Comparison of ENCODE assay signal across 22 cellular contexts in genomic region chr12:55797550-55797949, GRCh38. TPM values are rescaled to one million over a fixed set of nuclear protein-coding genes. Genes with fewer than 3 reads are reported as not detected.
"Had no signal": no experiment of that assay in that cellular context is flagged by ENCODE, and none has a peak within 500 bp of the region (broad histone marks: within the 10 kb centered on the region; RNA-seq: fewer than 3 reads in every experiment).

No MANE protein-coding gene starts in this region.

- H3K4me3 Mint-ChIP-seq: activated B cell treated with CpG ODN at 0.5 μM for 24 hours; activated CD4-positive, alpha-beta T cell treated with anti-CD3 and anti-CD28 coated beads for 36 hours; activated naive CD8-positive, alpha-beta T cell treated with anti-CD3 and anti-CD28 coated beads, Interleukin-2, amount 10 ng/mL, durations not matched to agents 7 days and 5 days; activated T-cell treated with anti-CD3 and anti-CD28 coated beads, Interleukin-2, amount 50 U/mL, for 4 hours; central memory CD8-positive, alpha-beta T cell; nephron had no signal

- H3K4me1 ChIP-seq: breast epithelium, sigmoid colon, upper lobe of left lung had no signal

- FAIRE-seq: colon had no signal

- H3K9me3 ChIP-seq: breast epithelium, esophagus muscularis mucosa, gastroesophageal sphincter, sigmoid colon, upper lobe of left lung had no signal

- H3K27me3 ChIP-seq: breast epithelium, esophagus muscularis mucosa, gastroesophageal sphincter, sigmoid colon, upper lobe of left lung had no signal

- H3K4me3 ChIP-seq: breast epithelium, esophagus muscularis mucosa, gastroesophageal sphincter, sigmoid colon, smooth muscle cell, upper lobe of left lung had no signal

- ATAC-seq: activated CD4-positive, alpha-beta T cell treated with anti-CD3 and anti-CD28 coated beads for 36 hours; activated T-cell treated with anti-CD3 and anti-CD28 coated beads, Interleukin-2, amount 50 U/mL, for 4 hours; gastroesophageal sphincter had no signal

- H3K27ac Mint-ChIP-seq: activated B cell treated with CpG ODN at 0.5 μM for 24 hours; activated CD4-positive, alpha-beta T cell treated with anti-CD3 and anti-CD28 coated beads for 36 hours; activated naive CD8-positive, alpha-beta T cell treated with anti-CD3 and anti-CD28 coated beads, Interleukin-2, amount 10 ng/mL, durations not matched to agents 7 days and 5 days had no signal

- H3K4me1 Mint-ChIP-seq: nephron had no signal

- H3K27me3 Mint-ChIP-seq: activated B cell treated with CpG ODN at 0.5 μM for 24 hours; activated CD4-positive, alpha-beta T cell treated with anti-CD3 and anti-CD28 coated beads for 36 hours; activated naive CD8-positive, alpha-beta T cell treated with anti-CD3 and anti-CD28 coated beads, Interleukin-2, amount 10 ng/mL, durations not matched to agents 7 days and 5 days; central memory CD8-positive, alpha-beta T cell had no signal

- H3K9me3 Mint-ChIP-seq: activated B cell treated with CpG ODN at 0.5 μM for 24 hours; activated naive CD8-positive, alpha-beta T cell treated with anti-CD3 and anti-CD28 coated beads, Interleukin-2, amount 10 ng/mL, durations not matched to agents 7 days and 5 days; activated T-cell treated with anti-CD3 and anti-CD28 coated beads, Interleukin-2, amount 50 U/mL, for 4 hours; central memory CD8-positive, alpha-beta T cell; nephron had no signal

- H3K4me2 ChIP-seq: smooth muscle cell had no signal

- DNase-seq: activated B cell treated with CpG ODN at 0.5 μM for 24 hours; activated CD4-positive, alpha-beta T cell treated with anti-CD3 and anti-CD28 coated beads, Interleukin-2, amount 50 U/mL, for 48 hours; activated CD8-positive, alpha-beta memory T cell treated with anti-CD3 and anti-CD28 coated beads, Interleukin-2, amount 50 U/mL, for 48 hours; activated gamma-delta T cell treated with Interleukin-2 at 50 U/mL for 16 hours; activated naive CD8-positive, alpha-beta T cell treated with anti-CD3 and anti-CD28 coated beads, Interleukin-2, amount 10 ng/mL, durations not matched to agents 7 days and 5 days; activated T-cell treated with anti-CD3 and anti-CD28 coated beads, Interleukin-2, amount 50 U/mL, for 4 hours; amniotic stem cell; left ventricle myocardium superior; sigmoid colon; stimulated activated CD4-positive, alpha-beta T cell treated with anti-CD3 and anti-CD28 coated beads, Interleukin-15, amount 100 ng/mL, for 24 hours; stimulated activated naive CD4-positive, alpha-beta T cell treated with Interleukin-2 at 50 U/mL for 16 hours; T1000; upper lobe of left lung had no signal

- H3K27ac ChIP-seq: breast epithelium, esophagus muscularis mucosa, gastroesophageal sphincter, sigmoid colon, upper lobe of left lung had no signal

RNA-seq across cellular contexts. Expression of gene MMP19, which starts 45.2 kb away (rescaled TPM):
- total RNA-seq: activated CD4-positive, alpha-beta T cell treated with anti-CD3 and anti-CD28 coated beads for 36 hours; activated CD8-positive, alpha-beta memory T cell treated with anti-CD3 and anti-CD28 coated beads for 36 hours; activated T-cell treated with anti-CD3 and anti-CD28 coated beads, Interleukin-2, amount 50 U/mL, for 4 hours had no signal
